Comparison of ENCODE assay signal across 9 cellular contexts in genomic region chr2:675460-675859, GRCh38. TPM values are rescaled to one million over a fixed set of nuclear protein-coding genes. Genes with fewer than 3 reads are reported as not detected.
A peak's percentile ranks its signal among the peaks of the same experiment; 100 is the strongest.
DNase-seq lines count a peak whose midpoint lies in the region; ATAC-seq, FAIRE-seq and TF ChIP-seq lines count a peak whose summit lies in the region.
"Had no signal": no experiment of that assay in that cellular context is flagged by ENCODE, and none has a peak within 500 bp of the region (broad histone marks: within the 10 kb centered on the region; RNA-seq: fewer than 3 reads in every experiment).

No MANE protein-coding gene starts in this region.

- H3K4me3 ChIP-seq in PC-3 (ENCODE audit: low read length) (peak overlapping the region; percentile 85), endothelial cell of umbilical vein (replicated peaks in 1 of 3; ENCODE audit: insufficient read depth in 1 of 3, low read depth in 1 of 3, low read length in 3 of 3) (no peak overlapping the region), sigmoid colon (no peak overlapping the region)

- peaks cover 12% of the 10 kb centered on the region for H3F3A ChIP-seq in PC-3 (ENCODE audit: low read length, unreplicated experiment)

- H4K20me1 ChIP-seq in PC-3 (ENCODE audit: low read length) (peaks cover 28% of the 10 kb centered on the region), endothelial cell of umbilical vein (replicated peaks; ENCODE audit: control insufficient read depth, extremely low read depth, insufficient read depth, low read length) (no peaks in the 10 kb centered on the region)

- dilution Hi-C loops in endothelial cell of umbilical vein (cut with MboI; ENCODE audit: extremely low pct_ligation_motif_present, low sequenced_read_pairs): no loop called here

- no peak overlapping the region; the same call in 1 of the 2 replicates for H3K9ac ChIP-seq in PC-3 (ENCODE audit: low read length)
- no peak overlapping the region for H3K9ac ChIP-seq in endothelial cell of umbilical vein (replicated peaks; ENCODE audit: extremely low read depth, insufficient read depth, low read length)

- H3K4me1 Mint-ChIP-seq in T-helper 1 cell treated with Interleukin-12 subunit alpha and Interleukin-12 subunit beta and Interleukin-4 antibody, amounts not matched to agents 30 μg/mL and 1 μg/mL, for 36 hours (ENCODE audit: low read depth): peaks cover 20% of the 10 kb centered on the region

- H2AFZ ChIP-seq in PC-3 (ENCODE audit: low read length): no peak overlapping the region
- H2AFZ ChIP-seq in endothelial cell of umbilical vein (ENCODE audit: low read depth, low read length): no peak overlapping the region

- no peak for FAIRE-seq in endothelial cell of umbilical vein (lab: Jason Lieb, UNC)
- FAIRE-seq: A204.1 had no signal

- no peak for TF ChIP-seq POLR2A in endothelial cell of umbilical vein (IDR thresholded peaks at IDR 0.05; ENCODE audit: low read depth, low read length)
- TF ChIP-seq POLR2A in sigmoid colon (IDR thresholded peaks at IDR 0.05): no peak

- CTCF ChIA-PET in PC-3 (lab: Charles Lee): no interaction called here
- CTCF ChIA-PET in endothelial cell of umbilical vein (lab: Charles Lee): no interaction called here

- H3K9me3 ChIP-seq in PC-3 (ENCODE audit: low read length): no peaks in the 10 kb centered on the region
- no peaks in the 10 kb centered on the region for H3K9me3 ChIP-seq in endothelial cell of umbilical vein (replicated peaks; ENCODE audit: control insufficient read depth, insufficient read depth, low read length)
- no peaks in the 10 kb centered on the region for H3K9me3 ChIP-seq in sigmoid colon

- H3K27me3 Mint-ChIP-seq in T-helper 1 cell treated with Interleukin-12 subunit alpha and Interleukin-12 subunit beta and Interleukin-4 antibody, amounts not matched to agents 30 μg/mL and 1 μg/mL, for 36 hours (ENCODE audit: low read depth): no peaks in the 10 kb centered on the region

- H3K4me1 ChIP-seq in PC-3 (ENCODE audit: insufficient read depth, low read length) (peaks cover 40% of the 10 kb centered on the region), endothelial cell of umbilical vein (ENCODE audit: control insufficient read depth, extremely low read depth, insufficient read depth, low read length) (peaks cover 25% of the 10 kb centered on the region), sigmoid colon (peaks cover 0 to 24% (median 13%) of the 10 kb centered on the region in 4 donors)

- TF ChIP-seq EP300 in sigmoid colon (IDR thresholded peaks at IDR 0.05): no peak

- POLR2A ChIA-PET in PC-3 (lab: Charles Lee; ENCODE audit: unreplicated experiment) (no interaction called here), endothelial cell of umbilical vein (lab: Charles Lee) (no interaction called here)

- no peak for DNase-seq in T-helper 1 cell
- no peak for DNase-seq in PC-3
- DNase-seq in endothelial cell of umbilical vein (ENCODE audit: low read depth, low spot score): no peak
- no peak for DNase-seq in sigmoid colon
- DNase-seq in SW 1271 (lab: John Stamatoyannopoulos, UW): no peak
- DNase-seq in stimulated activated CD4-positive, alpha-beta T cell treated with anti-CD3 and anti-CD28 coated beads, Interleukin-12 subunit alpha, Interleukin-12 subunit beta, amount 100 ng/mL, for 4 hours: no peak

- TF ChIP-seq CTCF in PC-3 (conservative IDR thresholded peaks at IDR 0.05; ENCODE audit: low read depth, low read length): no peak
- no peak for TF ChIP-seq CTCF in endothelial cell of umbilical vein (IDR thresholded peaks at IDR 0.05; ENCODE audit: extremely low read depth in 1 of 2, insufficient read depth in 1 of 2, low read depth in 1 of 2, low read length in 2 of 2)
- TF ChIP-seq CTCF in sigmoid colon (IDR thresholded peaks at IDR 0.05): no peak

- 92 to 94% methylated on average over 9 of the region's 9 CpGs for WGBS in sigmoid colon, 2 donors

- H3K27me3 ChIP-seq in PC-3 (ENCODE audit: low read length) (no peaks in the 10 kb centered on the region), endothelial cell of umbilical vein (ENCODE audit: control insufficient read depth in 2 of 2, insufficient read depth in 2 of 2, low read length in 2 of 2) (no peaks in the 10 kb centered on the region), sigmoid colon (no peaks in the 10 kb centered on the region)

- no peaks in the 10 kb centered on the region for H3K9me3 Mint-ChIP-seq in T-helper 1 cell treated with Interleukin-12 subunit alpha and Interleukin-12 subunit beta and Interleukin-4 antibody, amounts not matched to agents 30 μg/mL and 1 μg/mL, for 36 hours

- peaks cover 22% of the 10 kb centered on the region for H3K36me3 ChIP-seq in PC-3 (ENCODE audit: low read depth, low read length)
- peaks cover 0 to 6% of the 10 kb centered on the region in 2 experiments for H3K36me3 ChIP-seq in endothelial cell of umbilical vein (ENCODE audit: control insufficient read depth in 2 of 2, extremely low read depth in 1 of 2, insufficient read depth in 2 of 2, low read length in 2 of 2)
- peaks cover 0 to 25% (median 8%) of the 10 kb centered on the region in 4 donors for H3K36me3 ChIP-seq in sigmoid colon

- no peak overlapping the region for H3K27ac Mint-ChIP-seq in T-helper 1 cell treated with Interleukin-12 subunit alpha and Interleukin-12 subunit beta and Interleukin-4 antibody, amounts not matched to agents 30 μg/mL and 1 μg/mL, for 36 hours

- H3K36me3 Mint-ChIP-seq in T-helper 1 cell treated with Interleukin-12 subunit alpha and Interleukin-12 subunit beta and Interleukin-4 antibody, amounts not matched to agents 30 μg/mL and 1 μg/mL, for 36 hours (ENCODE audit: low read depth): peaks cover 11% of the 10 kb centered on the region

- no TSS peak for BruUV-seq in PC-3 (replicated peaks; lab: Mats Ljungman, UMichigan)
- TSS peak; percentile 55 for BruUV-seq in endothelial cell of umbilical vein (replicated peaks; lab: Mats Ljungman, UMichigan)

- H3K9me1 ChIP-seq in endothelial cell of umbilical vein (replicated peaks; ENCODE audit: control insufficient read depth, extremely low read depth, insufficient read depth, low read length): no peaks in the 10 kb centered on the region

- intact Hi-C loops in PC-3 (cut with micrococcal nuclease): loop anchor here (10.0 kb wide), 2 partner anchors 411 to 1059 kb away; partner anchors contain the start of genes ACP1 and SH3YL1
- intact Hi-C loops in endothelial cell of umbilical vein (cut with micrococcal nuclease): no loop called here
- intact Hi-C loops in sigmoid colon (cut with DNase I): loop anchor here (5.0 kb wide), 1 partner anchor 1142 kb away; no protein-coding TSS in a partner anchor

- H3K4me2 ChIP-seq in PC-3 (ENCODE audit: low read length) (peak overlapping the region; percentile 97), endothelial cell of umbilical vein (ENCODE audit: insufficient read depth, low read length) (peak overlapping the region; percentile 76)

- ATAC-seq in PC-3 (no peak), GM18498 (IDR thresholded peaks at IDR 0.05; ENCODE audit: unreplicated experiment) (no peak)

- peak overlapping the region; percentile 93 for H3K4me3 Mint-ChIP-seq in T-helper 1 cell treated with Interleukin-12 subunit alpha and Interleukin-12 subunit beta and Interleukin-4 antibody, amounts not matched to agents 30 μg/mL and 1 μg/mL, for 36 hours

- H3K79me2 ChIP-seq in PC-3 (ENCODE audit: low read length) (peaks cover 43% of the 10 kb centered on the region), endothelial cell of umbilical vein (ENCODE audit: control insufficient read depth, insufficient read depth, low read length) (peaks cover 25% of the 10 kb centered on the region)

- H3K9me2 ChIP-seq in PC-3 (replicated peaks; ENCODE audit: low read length): no peaks in the 10 kb centered on the region

- peak overlapping the region; percentile 90 for H3K27ac ChIP-seq in PC-3 (ENCODE audit: low read length)
- peak overlapping the region; percentile 27 for H3K27ac ChIP-seq in endothelial cell of umbilical vein (ENCODE audit: insufficient read depth, low read depth, low read length)
- peak overlapping the region in 3 of 4 donors; percentile 76 to 100 (median 98) for H3K27ac ChIP-seq in sigmoid colon

TF ChIP-seq in endothelial cell of umbilical vein, 7 proteins besides CTCF, POLR2A, EP300 and RAD21:
- TF ChIP-seq JUN (IDR thresholded peaks at IDR 0.05; ENCODE audit: borderline replicate concordance, insufficient read depth, insufficient read length, low read depth): no peak
- TF ChIP-seq MYC (IDR thresholded peaks at IDR 0.05; ENCODE audit: low read depth, low read length): no peak
- TF ChIP-seq MAX (IDR thresholded peaks at IDR 0.05; ENCODE audit: insufficient read depth, insufficient read length): no peak
- TF ChIP-seq EZH2 (IDR thresholded peaks at IDR 0.05; ENCODE audit: borderline replicate concordance, low read depth, low read length, severe bottlenecking): no peak
- no peak for TF ChIP-seq POLR2AphosphoS5 (IDR thresholded peaks at IDR 0.05; ENCODE audit: insufficient read depth, low read depth, low read length)
- TF ChIP-seq GATA2 (IDR thresholded peaks at IDR 0.05; ENCODE audit: insufficient read depth, insufficient read length, low read depth, low read length): no peak

RNA-seq across cellular contexts. Expression of gene TMEM18, which starts 1.7 kb away (rescaled TPM):
- total RNA-seq in PC-3 (2014; rRNA removed) (25.5 and 30.8 TPM in 2 replicates), endothelial cell of umbilical vein (23.1 and 23.7 TPM in 2 replicates), sigmoid colon (10 to 100 TPM; 14.4 to 26.8 (median 21.9) TPM)
- polyA plus RNA-seq in endothelial cell of umbilical vein (15.5 and 19.1 TPM in 2 replicates), sigmoid colon (10 to 100 TPM; 10.6 to 23.4 (median 22.7) TPM)
- polyA plus RNA-seq in endothelial cell of umbilical vein (2011; cell fraction: cytosol; rRNA removed): 18.0 and 20.6 TPM in 2 replicates
- 44.5 and 51.3 TPM in 2 replicates for polyA plus RNA-seq in endothelial cell of umbilical vein (2011; cell fraction: nucleus; rRNA removed)
- 25.2 and 29.4 TPM in 2 replicates for polyA plus RNA-seq in endothelial cell of umbilical vein (2012)
- polyA minus RNA-seq in endothelial cell of umbilical vein: 13.7 and 14.9 TPM in 2 replicates
- 13.5 TPM for polyA minus RNA-seq in endothelial cell of umbilical vein (2011; cell fraction: cytosol; rRNA and poly(A)+ RNA removed)
- 23.2 and 33.5 TPM in 2 replicates for polyA minus RNA-seq in endothelial cell of umbilical vein (2011; cell fraction: nucleus; rRNA and poly(A)+ RNA removed)

Comparison
In these comparisons a context has a peak if more than half of its experiments do, and no peak if none do; other contexts are left out.
1. H3K27ac ChIP-seq: peak in every context shown above with its lines; median percentile 98 in sigmoid colon; 90 in PC-3; 27 in endothelial cell of umbilical vein.